ENCODE assay signal across 1 cellular context in genomic region chr21:43659136-43660000, GRCh38.
A peak's percentile ranks its signal among the peaks of the same experiment; 100 is the strongest.
TF ChIP-seq lines count a peak whose summit lies in the region.

Gene HSF2BP, minus strand, starts transcription at chr21:43659488. Its CDS starts 1,392 bp downstream, at chr21:43658096.
Gene RRP1B, plus strand, starts transcription at chr21:43659560. Its CDS starts 105 bp downstream, at chr21:43659665.

TF ChIP-seq in SK-N-SH, 30 proteins besides CTCF, POLR2A, EP300 and RAD21 (continued from another document):
- peak; percentile 32; the same call in 1 of the 2 replicates for TF ChIP-seq USF1 (IDR thresholded peaks at IDR 0.05; ENCODE audit: borderline replicate concordance, low read depth)
- no peak for TF ChIP-seq GATA2 (CRISPR knock-in tag; IDR thresholded peaks at IDR 0.05)
- TF ChIP-seq POLR2AphosphoS5 (IDR thresholded peaks at IDR 0.05; ENCODE audit: low read depth, low read length) = peak; percentile 71
- TF ChIP-seq NFIC (IDR thresholded peaks at IDR 0.05; ENCODE audit: borderline replicate concordance) = no peak
- TF ChIP-seq, protein P1, sequence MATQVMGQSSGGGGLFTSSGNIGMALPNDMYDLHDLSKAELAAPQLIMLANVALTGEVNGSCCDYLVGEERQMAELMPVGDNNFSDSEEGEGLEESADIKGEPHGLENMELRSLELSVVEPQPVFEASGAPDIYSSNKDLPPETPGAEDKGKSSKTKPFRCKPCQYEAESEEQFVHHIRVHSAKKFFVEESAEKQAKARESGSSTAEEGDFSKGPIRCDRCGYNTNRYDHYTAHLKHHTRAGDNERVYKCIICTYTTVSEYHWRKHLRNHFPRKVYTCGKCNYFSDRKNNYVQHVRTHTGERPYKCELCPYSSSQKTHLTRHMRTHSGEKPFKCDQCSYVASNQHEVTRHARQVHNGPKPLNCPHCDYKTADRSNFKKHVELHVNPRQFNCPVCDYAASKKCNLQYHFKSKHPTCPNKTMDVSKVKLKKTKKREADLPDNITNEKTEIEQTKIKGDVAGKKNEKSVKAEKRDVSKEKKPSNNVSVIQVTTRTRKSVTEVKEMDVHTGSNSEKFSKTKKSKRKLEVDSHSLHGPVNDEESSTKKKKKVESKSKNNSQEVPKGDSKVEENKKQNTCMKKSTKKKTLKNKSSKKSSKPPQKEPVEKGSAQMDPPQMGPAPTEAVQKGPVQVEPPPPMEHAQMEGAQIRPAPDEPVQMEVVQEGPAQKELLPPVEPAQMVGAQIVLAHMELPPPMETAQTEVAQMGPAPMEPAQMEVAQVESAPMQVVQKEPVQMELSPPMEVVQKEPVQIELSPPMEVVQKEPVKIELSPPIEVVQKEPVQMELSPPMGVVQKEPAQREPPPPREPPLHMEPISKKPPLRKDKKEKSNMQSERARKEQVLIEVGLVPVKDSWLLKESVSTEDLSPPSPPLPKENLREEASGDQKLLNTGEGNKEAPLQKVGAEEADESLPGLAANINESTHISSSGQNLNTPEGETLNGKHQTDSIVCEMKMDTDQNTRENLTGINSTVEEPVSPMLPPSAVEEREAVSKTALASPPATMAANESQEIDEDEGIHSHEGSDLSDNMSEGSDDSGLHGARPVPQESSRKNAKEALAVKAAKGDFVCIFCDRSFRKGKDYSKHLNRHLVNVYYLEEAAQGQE (IDR thresholded peaks at IDR 0.05; ENCODE audit: low read depth, low read length) = no peak
- TF ChIP-seq FOXM1 (IDR thresholded peaks at IDR 0.05; ENCODE audit: low read depth) = no peak
- TF ChIP-seq RCOR1 (IDR thresholded peaks at IDR 0.05; ENCODE audit: low read length) = no peak
- TF ChIP-seq FOXJ3 (CRISPR knock-in tag; IDR thresholded peaks at IDR 0.05) = no peak
- TF ChIP-seq USF2 (IDR thresholded peaks at IDR 0.05; ENCODE audit: borderline replicate concordance, low read depth, low read length) = no peak
- TF ChIP-seq, protein P2, sequence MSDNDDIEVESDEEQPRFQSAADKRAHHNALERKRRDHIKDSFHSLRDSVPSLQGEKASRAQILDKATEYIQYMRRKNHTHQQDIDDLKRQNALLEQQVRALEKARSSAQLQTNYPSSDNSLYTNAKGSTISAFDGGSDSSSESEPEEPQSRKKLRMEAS (IDR thresholded peaks at IDR 0.05; ENCODE audit: low read depth) = peak; percentile 98
- TF ChIP-seq TCF12 (IDR thresholded peaks at IDR 0.05) = no peak; the same call in 1 of the 2 replicates
- TF ChIP-seq ELF1 (IDR thresholded peaks at IDR 0.05) = no peak
- TF ChIP-seq JUND (IDR thresholded peaks at IDR 0.05) = no peak
- TF ChIP-seq, protein P3, sequence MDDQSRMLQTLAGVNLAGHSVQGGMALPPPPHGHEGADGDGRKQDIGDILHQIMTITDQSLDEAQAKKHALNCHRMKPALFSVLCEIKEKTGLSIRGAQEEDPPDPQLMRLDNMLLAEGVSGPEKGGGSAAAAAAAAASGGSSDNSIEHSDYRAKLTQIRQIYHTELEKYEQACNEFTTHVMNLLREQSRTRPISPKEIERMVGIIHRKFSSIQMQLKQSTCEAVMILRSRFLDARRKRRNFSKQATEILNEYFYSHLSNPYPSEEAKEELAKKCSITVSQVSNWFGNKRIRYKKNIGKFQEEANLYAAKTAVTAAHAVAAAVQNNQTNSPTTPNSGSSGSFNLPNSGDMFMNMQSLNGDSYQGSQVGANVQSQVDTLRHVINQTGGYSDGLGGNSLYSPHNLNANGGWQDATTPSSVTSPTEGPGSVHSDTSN (IDR thresholded peaks at IDR 0.05) = no peak
- no peak for TF ChIP-seq IRF3 (IDR thresholded peaks at IDR 0.05; ENCODE audit: low read depth, low read length)
TF ChIP-seq in SK-N-SH: peak in this region for 7.
